ENCODE assay signal across 1 cellular context in the genomic region with DNA sequence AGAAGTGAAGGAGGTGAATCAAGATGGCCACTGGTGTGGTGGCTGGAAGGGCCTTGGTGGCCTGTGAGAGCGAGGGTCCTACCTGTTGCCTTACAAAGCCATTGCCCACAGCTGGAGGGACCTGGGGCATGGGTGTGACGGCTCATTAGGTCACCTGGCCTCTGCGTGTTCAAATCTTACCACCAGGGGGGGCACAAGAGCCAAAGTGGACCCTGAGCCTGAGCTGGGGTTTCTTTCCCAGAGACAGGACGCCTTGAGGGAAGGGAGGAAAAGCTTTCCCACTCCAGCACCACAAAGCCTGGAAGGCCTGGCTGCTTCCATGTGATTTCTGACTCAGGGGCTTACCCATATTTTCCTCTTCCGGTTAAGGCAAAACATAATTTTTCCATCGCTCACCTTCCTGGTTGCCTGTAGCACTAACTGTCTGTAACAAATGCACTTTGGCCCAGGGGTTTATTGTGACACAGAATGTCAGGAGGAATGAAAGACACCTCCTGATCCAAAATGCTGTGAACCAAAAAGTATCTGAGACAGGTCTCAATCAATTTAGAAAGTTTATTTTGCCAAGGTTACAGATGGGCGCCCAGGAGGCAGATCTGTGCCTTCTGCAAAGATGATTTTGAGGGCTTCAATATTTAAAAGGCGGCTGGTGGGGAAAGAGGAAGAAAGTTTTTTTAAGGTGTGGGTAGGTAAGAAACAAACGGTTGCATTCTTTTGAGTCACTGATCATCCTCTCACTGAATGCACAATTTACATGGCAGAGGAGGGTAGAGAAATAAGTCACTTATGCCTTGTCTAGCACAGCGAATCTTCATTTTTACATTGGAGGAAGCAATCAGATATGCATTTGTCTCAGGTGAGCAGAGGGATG.
TF ChIP-seq lines count a peak whose summit lies in the region.

No MANE protein-coding gene starts in this region.

TF ChIP-seq in HepG2, 621 proteins besides CTCF, POLR2A, EP300 and RAD21 (continued from another document and continues in another):
- TF ChIP-seq ZNF407 (CRISPR knock-in tag; IDR thresholded peaks at IDR 0.05; ENCODE audit: not compliant biosample characterization) (no peak), ZNF232 (CRISPR knock-in tag; IDR thresholded peaks at IDR 0.05; ENCODE audit: borderline replicate concordance) (peak; percentile 72; the same call in 1 of the 2 replicates), ZNF34 (CRISPR knock-in tag; IDR thresholded peaks at IDR 0.05; ENCODE audit: borderline replicate concordance) (no peak), ZNF772 (CRISPR knock-in tag; IDR thresholded peaks at IDR 0.05) (peak; percentile 24; the same call in 1 of the 2 replicates), FOXA3 (CRISPR knock-in tag; IDR thresholded peaks at IDR 0.05) (no peak), THAP11 (CRISPR knock-in tag; IDR thresholded peaks at IDR 0.05) (no peak), STAG1 (CRISPR knock-in tag; IDR thresholded peaks at IDR 0.05) (peak; percentile 91), AFF4 (CRISPR knock-in tag; IDR thresholded peaks at IDR 0.05) (no peak), RXRA (CRISPR knock-in tag; IDR thresholded peaks at IDR 0.05) (no peak), AKNA (CRISPR knock-in tag; IDR thresholded peaks at IDR 0.05; ENCODE audit: borderline replicate concordance) (no peak), ZIK1 (CRISPR knock-in tag; IDR thresholded peaks at IDR 0.05; ENCODE audit: borderline replicate concordance, low read depth) (no peak), HDAC2 (CRISPR knock-in tag; IDR thresholded peaks at IDR 0.05) (no peak), CHCHD3 (CRISPR knock-in tag; IDR thresholded peaks at IDR 0.05) (no peak), UBTF (CRISPR knock-in tag; IDR thresholded peaks at IDR 0.05) (no peak), SALL1 (CRISPR knock-in tag; IDR thresholded peaks at IDR 0.05) (peak; percentile 78), ZSCAN12 (CRISPR knock-in tag; IDR thresholded peaks at IDR 0.05) (no peak), PRPF4 (IDR thresholded peaks at IDR 0.05; ENCODE audit: low read depth, low read length, poor library complexity, severe bottlenecking) (no peak), ZMAT3 (CRISPR knock-in tag; conservative IDR thresholded peaks at IDR 0.05) (no peak), MED13 (CRISPR knock-in tag; IDR thresholded peaks at IDR 0.05) (no peak)
- TF ChIP-seq, protein P1, sequence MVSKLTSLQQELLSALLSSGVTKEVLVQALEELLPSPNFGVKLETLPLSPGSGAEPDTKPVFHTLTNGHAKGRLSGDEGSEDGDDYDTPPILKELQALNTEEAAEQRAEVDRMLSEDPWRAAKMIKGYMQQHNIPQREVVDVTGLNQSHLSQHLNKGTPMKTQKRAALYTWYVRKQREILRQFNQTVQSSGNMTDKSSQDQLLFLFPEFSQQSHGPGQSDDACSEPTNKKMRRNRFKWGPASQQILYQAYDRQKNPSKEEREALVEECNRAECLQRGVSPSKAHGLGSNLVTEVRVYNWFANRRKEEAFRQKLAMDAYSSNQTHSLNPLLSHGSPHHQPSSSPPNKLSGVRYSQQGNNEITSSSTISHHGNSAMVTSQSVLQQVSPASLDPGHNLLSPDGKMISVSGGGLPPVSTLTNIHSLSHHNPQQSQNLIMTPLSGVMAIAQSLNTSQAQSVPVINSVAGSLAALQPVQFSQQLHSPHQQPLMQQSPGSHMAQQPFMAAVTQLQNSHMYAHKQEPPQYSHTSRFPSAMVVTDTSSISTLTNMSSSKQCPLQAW (CRISPR knock-in tag; IDR thresholded peaks at IDR 0.05) = peak; percentile 59; the same call in 1 of the 2 replicates
- TF ChIP-seq, protein P2, sequence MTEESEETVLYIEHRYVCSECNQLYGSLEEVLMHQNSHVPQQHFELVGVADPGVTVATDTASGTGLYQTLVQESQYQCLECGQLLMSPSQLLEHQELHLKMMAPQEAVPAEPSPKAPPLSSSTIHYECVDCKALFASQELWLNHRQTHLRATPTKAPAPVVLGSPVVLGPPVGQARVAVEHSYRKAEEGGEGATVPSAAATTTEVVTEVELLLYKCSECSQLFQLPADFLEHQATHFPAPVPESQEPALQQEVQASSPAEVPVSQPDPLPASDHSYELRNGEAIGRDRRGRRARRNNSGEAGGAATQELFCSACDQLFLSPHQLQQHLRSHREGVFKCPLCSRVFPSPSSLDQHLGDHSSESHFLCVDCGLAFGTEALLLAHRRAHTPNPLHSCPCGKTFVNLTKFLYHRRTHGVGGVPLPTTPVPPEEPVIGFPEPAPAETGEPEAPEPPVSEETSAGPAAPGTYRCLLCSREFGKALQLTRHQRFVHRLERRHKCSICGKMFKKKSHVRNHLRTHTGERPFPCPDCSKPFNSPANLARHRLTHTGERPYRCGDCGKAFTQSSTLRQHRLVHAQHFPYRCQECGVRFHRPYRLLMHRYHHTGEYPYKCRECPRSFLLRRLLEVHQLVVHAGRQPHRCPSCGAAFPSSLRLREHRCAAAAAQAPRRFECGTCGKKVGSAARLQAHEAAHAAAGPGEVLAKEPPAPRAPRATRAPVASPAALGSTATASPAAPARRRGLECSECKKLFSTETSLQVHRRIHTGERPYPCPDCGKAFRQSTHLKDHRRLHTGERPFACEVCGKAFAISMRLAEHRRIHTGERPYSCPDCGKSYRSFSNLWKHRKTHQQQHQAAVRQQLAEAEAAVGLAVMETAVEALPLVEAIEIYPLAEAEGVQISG (CRISPR knock-in tag; IDR thresholded peaks at IDR 0.05) = peak; percentile 48; the same call in 1 of the 2 replicates
- TF ChIP-seq, protein P3, sequence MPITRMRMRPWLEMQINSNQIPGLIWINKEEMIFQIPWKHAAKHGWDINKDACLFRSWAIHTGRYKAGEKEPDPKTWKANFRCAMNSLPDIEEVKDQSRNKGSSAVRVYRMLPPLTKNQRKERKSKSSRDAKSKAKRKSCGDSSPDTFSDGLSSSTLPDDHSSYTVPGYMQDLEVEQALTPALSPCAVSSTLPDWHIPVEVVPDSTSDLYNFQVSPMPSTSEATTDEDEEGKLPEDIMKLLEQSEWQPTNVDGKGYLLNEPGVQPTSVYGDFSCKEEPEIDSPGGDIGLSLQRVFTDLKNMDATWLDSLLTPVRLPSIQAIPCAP (CRISPR knock-in tag; IDR thresholded peaks at IDR 0.05; ENCODE audit: low read depth) = no peak
